In the genomic region with DNA sequence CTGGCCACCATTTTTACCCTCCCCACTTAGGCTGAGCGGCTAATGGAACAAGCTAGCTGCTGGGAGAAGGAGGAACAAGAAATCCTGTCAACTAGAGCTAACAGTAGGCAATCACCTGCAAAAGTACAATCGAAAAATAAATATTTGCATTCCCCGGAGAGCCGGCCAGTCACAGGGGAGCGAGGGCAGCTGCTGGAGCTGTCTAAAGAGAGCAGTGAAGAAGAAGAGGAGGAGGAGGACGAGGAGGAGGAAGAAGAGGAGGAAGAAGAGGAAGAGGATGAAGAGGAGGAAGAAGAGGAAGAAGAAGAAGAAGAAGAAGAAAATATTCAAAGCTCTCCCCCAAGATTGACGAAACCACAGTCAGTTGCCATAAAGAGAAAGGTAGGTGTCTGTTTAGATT, we compare ENCODE assay signal across 7 cellular contexts.
A peak's percentile ranks its signal among the peaks of the same experiment; 100 is the strongest.
DNase-seq lines count a peak whose midpoint lies in the region; ATAC-seq and TF ChIP-seq lines count a peak whose summit lies in the region.

No MANE protein-coding gene starts in this region.

- no peak overlapping the region for H3K4me3 ChIP-seq in lower leg skin (ENCODE audit: low read depth, poor library complexity, severe bottlenecking)

- ATAC-seq in T-cell (replicated peaks in 1 of 4) = no peak

- H3K4me1 Mint-ChIP-seq in T-cell (peaks cover 12 to 34% (median 18%) of the 10 kb centered on the region in 3 donors), nephron (peaks cover 56% of the 10 kb centered on the region)

- H3K4me3 Mint-ChIP-seq in T-cell = no peak overlapping the region
- H3K4me3 Mint-ChIP-seq in nephron = no peak overlapping the region

- H3K27me3 Mint-ChIP-seq in T-cell (no peaks in the 10 kb centered on the region), nephron (ENCODE audit: low read depth) (no peaks in the 10 kb centered on the region)

- no peak for TF ChIP-seq CTCF in nephron (IDR thresholded peaks at IDR 0.05; ENCODE audit: unreplicated experiment in 3 of 3)
- no peak for TF ChIP-seq CTCF in lower leg skin (IDR thresholded peaks at IDR 0.05)

- POLR2A ChIA-PET in T-cell (lab: Charles Lee) = interaction anchor here in 1 of 2 donors (0.7 kb wide), 1 partner anchor 540 kb away, joined by 4 read pairs; no protein-coding TSS in a partner anchor

- CTCF ChIA-PET in T-cell (lab: Charles Lee) = interaction anchor here (0.6 to 1.2 kb wide), 9 partner anchors 10 to 792 kb away, joined by 3 to 5 read pairs (median 3); no protein-coding TSS in a partner anchor

- 86 to 93% methylated on average over 7 of the region's 7 CpGs for WGBS in lower leg skin, 2 donors

- H3K9me3 Mint-ChIP-seq in T-cell (no peaks in the 10 kb centered on the region), nephron (no peaks in the 10 kb centered on the region)

- TF ChIP-seq POLR2A in lower leg skin (IDR thresholded peaks at IDR 0.05) = no peak

- H3K36me3 Mint-ChIP-seq in T-cell = peaks cover 43% of the 10 kb centered on the region
- peaks cover 65% of the 10 kb centered on the region for H3K36me3 Mint-ChIP-seq in nephron (ENCODE audit: low read depth)

- intact Hi-C loops in lower leg skin (cut with DNase I; ENCODE audit: low total_unique reads) = no loop called here

- peak; percentile 86 for DNase-seq in DMS53 (lab: John Stamatoyannopoulos, UW)
- DNase-seq in NCI-H1092 (lab: John Stamatoyannopoulos, UW) = peak; percentile 50
- DNase-seq in T-cell = no peak
- no peak for DNase-seq in lower leg skin (ENCODE audit: low spot score in 2 of 2)
- DNase-seq in globus pallidus (ENCODE audit: low spot score) = no peak
- DNase-seq in stimulated activated naive CD4-positive, alpha-beta T cell (lab: John Stamatoyannopoulos, UW) = no peak

- H3K27ac Mint-ChIP-seq in T-cell = peak overlapping the region; percentile 19 to 53
- peak overlapping the region in 2 of 3 experiments; percentile 23 to 62 for H3K27ac Mint-ChIP-seq in nephron

Comparison
In these comparisons a context has a peak if more than half of its experiments do, and no peak if none do; other contexts are left out.
1. DNase-seq: peak in DMS53 (single experiment) and NCI-H1092 (single experiment); none in T-cell (0 of 34), lower leg skin (0 of 2), globus pallidus (single experiment) and stimulated activated naive CD4-positive, alpha-beta T cell (0 of 6).